Comparison of ENCODE assay signal across 27 cellular contexts in genomic region chr21:42398130-42398394, GRCh38. TPM values are rescaled to one million over a fixed set of nuclear protein-coding genes. Genes with fewer than 3 reads are reported as not detected.
A peak's percentile ranks its signal among the peaks of the same experiment; 100 is the strongest.
DNase-seq lines count a peak whose midpoint lies in the region; ATAC-seq and TF ChIP-seq lines count a peak whose summit lies in the region.
"Had no signal": no experiment of that assay in that cellular context is flagged by ENCODE, and none has a peak within 500 bp of the region (broad histone marks: within the 10 kb centered on the region; RNA-seq: fewer than 3 reads in every experiment).

No MANE protein-coding gene starts in this region.

- no peaks in the 10 kb centered on the region for H3K4me1 ChIP-seq in psoas muscle
- H3K4me1 ChIP-seq: breast epithelium, HAP-1 had no signal

- CTCF ChIA-PET in activated CD4-positive, alpha-beta T cell treated with anti-CD3 and anti-CD28 coated beads for 36 hours (lab: Charles Lee): interaction anchor here (1.0 to 7.7 kb wide), 2 partner anchors 25 to 159 kb away, joined by 5 to 56 read pairs; no protein-coding TSS in a partner anchor
- CTCF ChIA-PET in CD4-positive, alpha-beta T cell (lab: Charles Lee): interaction anchor here (1.3 kb wide), 1 partner anchor 17 kb away, joined by 3 read pairs; no protein-coding TSS in a partner anchor

- peaks cover 69% of the 10 kb centered on the region for H3K36me3 Mint-ChIP-seq in activated CD4-positive, alpha-beta T cell treated with anti-CD3 and anti-CD28 coated beads for 36 hours (ENCODE audit: low read depth)
- no peaks in the 10 kb centered on the region for H3K36me3 Mint-ChIP-seq in CD4-positive, alpha-beta T cell (ENCODE audit: low read depth)
- peaks cover 66% of the 10 kb centered on the region for H3K36me3 Mint-ChIP-seq in activated T-helper 17 cell treated with anti-CD3 and anti-CD28 coated beads, Interleukin-2, amount 50 U/mL, for 72 hours (ENCODE audit: low read depth)
- peaks cover 0 to 5% (median 0%) of the 10 kb centered on the region in 3 donors for H3K36me3 Mint-ChIP-seq in naive thymus-derived CD8-positive, alpha-beta T cell
- H3K36me3 Mint-ChIP-seq: type B pancreatic cell had no signal

- peaks cover 78% of the 10 kb centered on the region for H3K4me1 Mint-ChIP-seq in activated CD4-positive, alpha-beta T cell treated with anti-CD3 and anti-CD28 coated beads for 36 hours
- H3K4me1 Mint-ChIP-seq in CD4-positive, alpha-beta T cell (ENCODE audit: low read depth): peaks cover 64% of the 10 kb centered on the region
- H3K4me1 Mint-ChIP-seq in activated T-helper 17 cell treated with anti-CD3 and anti-CD28 coated beads, Interleukin-2, amount 50 U/mL, for 72 hours: peaks cover 59% of the 10 kb centered on the region
- H3K4me1 Mint-ChIP-seq in naive thymus-derived CD8-positive, alpha-beta T cell: peaks cover 31 to 60% (median 49%) of the 10 kb centered on the region in 4 donors

- POLR2A ChIA-PET in activated CD4-positive, alpha-beta T cell treated with anti-CD3 and anti-CD28 coated beads for 36 hours (lab: Charles Lee): no interaction called here
- POLR2A ChIA-PET in CD4-positive, alpha-beta T cell (lab: Charles Lee): interaction anchor here (1.4 to 1.9 kb wide), 4 partner anchors 11 to 27 kb away, joined by 4 to 15 read pairs (median 5); no protein-coding TSS in a partner anchor
- POLR2A ChIA-PET in naive thymus-derived CD8-positive, alpha-beta T cell (lab: Charles Lee): interaction anchor here (0.6 to 9.4 kb wide), 4 partner anchors 11 to 205 kb away, joined by 3 to 273 read pairs (median 4); no protein-coding TSS in a partner anchor

- intact Hi-C loops in activated CD4-positive, alpha-beta T cell treated with anti-CD3 and anti-CD28 coated beads for 36 hours (cut with DNase I, micrococcal nuclease): no loop called here
- intact Hi-C loops in CD4-positive, alpha-beta T cell (cut with DNase I, micrococcal nuclease): loop anchor here in 1 of 2 experiments (5.0 kb wide), 1 partner anchor 39 kb away; no protein-coding TSS in a partner anchor
- intact Hi-C loops in psoas muscle (cut with DNase I): no loop called here

- no peaks in the 10 kb centered on the region for H3K36me3 ChIP-seq in psoas muscle (ENCODE audit: insufficient read depth in 1 of 2, low read depth in 1 of 2)
- H3K36me3 ChIP-seq: breast epithelium, HAP-1, left ventricle myocardium inferior had no signal

- no peak for ATAC-seq in activated CD4-positive, alpha-beta T cell treated with anti-CD3 and anti-CD28 coated beads for 36 hours
- peak; percentile 35 for ATAC-seq in CD4-positive, alpha-beta T cell (ENCODE audit: poor library complexity)
- ATAC-seq in activated T-helper 17 cell treated with anti-CD3 and anti-CD28 coated beads, Interleukin-2, amount 50 U/mL, for 72 hours (replicated peaks): no peak
- ATAC-seq in naive thymus-derived CD8-positive, alpha-beta T cell: peak; percentile 25 to 62
- ATAC-seq in psoas muscle (no peak), HG02885 (IDR thresholded peaks at IDR 0.05; ENCODE audit: poor library complexity, unreplicated experiment) (no peak)

- H3K27me3 Mint-ChIP-seq in activated CD4-positive, alpha-beta T cell treated with anti-CD3 and anti-CD28 coated beads for 36 hours: no peaks in the 10 kb centered on the region
- no peaks in the 10 kb centered on the region for H3K27me3 Mint-ChIP-seq in CD4-positive, alpha-beta T cell
- no peaks in the 10 kb centered on the region for H3K27me3 Mint-ChIP-seq in activated T-helper 17 cell treated with anti-CD3 and anti-CD28 coated beads, Interleukin-2, amount 50 U/mL, for 72 hours
- H3K27me3 Mint-ChIP-seq in naive thymus-derived CD8-positive, alpha-beta T cell: no peaks in the 10 kb centered on the region
- H3K27me3 Mint-ChIP-seq: type B pancreatic cell had no signal

- peak overlapping the region; percentile 37 for H3K27ac ChIP-seq in CD4-positive, alpha-beta T cell (ENCODE audit: low read depth, low read length)
- H3K27ac ChIP-seq in psoas muscle: no peak overlapping the region
- H3K27ac ChIP-seq: breast epithelium, epithelial cell of prostate, left ventricle myocardium inferior had no signal

- TF ChIP-seq CTCF in CD4-positive, alpha-beta T cell (IDR thresholded peaks at IDR 0.05): no peak
- TF ChIP-seq CTCF in psoas muscle (IDR thresholded peaks at IDR 0.05): no peak

- H3K27me3 ChIP-seq in CD4-positive, alpha-beta T cell (ENCODE audit: control insufficient read depth, insufficient read depth, low read length): no peaks in the 10 kb centered on the region
- peaks cover 0 to 4% (median 1%) of the 10 kb centered on the region in 3 donors for H3K27me3 ChIP-seq in psoas muscle (ENCODE audit: insufficient read depth in 3 of 3, low read length in 2 of 3)
- H3K27me3 ChIP-seq: breast epithelium had no signal

- peak overlapping the region; percentile 68 for H3K27ac Mint-ChIP-seq in activated CD4-positive, alpha-beta T cell treated with anti-CD3 and anti-CD28 coated beads for 36 hours
- H3K27ac Mint-ChIP-seq in CD4-positive, alpha-beta T cell: peak overlapping the region; percentile 69
- peak overlapping the region; percentile 17 for H3K27ac Mint-ChIP-seq in activated T-helper 17 cell treated with anti-CD3 and anti-CD28 coated beads, Interleukin-2, amount 50 U/mL, for 72 hours
- H3K27ac Mint-ChIP-seq in naive thymus-derived CD8-positive, alpha-beta T cell: peak overlapping the region; percentile 45 to 92 (median 70)
- H3K27ac Mint-ChIP-seq: type B pancreatic cell had no signal

- peaks cover 9% of the 10 kb centered on the region for H3K9me3 Mint-ChIP-seq in activated CD4-positive, alpha-beta T cell treated with anti-CD3 and anti-CD28 coated beads for 36 hours (ENCODE audit: low read depth)
- peaks cover 7% of the 10 kb centered on the region for H3K9me3 Mint-ChIP-seq in CD4-positive, alpha-beta T cell
- peaks cover 7% of the 10 kb centered on the region for H3K9me3 Mint-ChIP-seq in activated T-helper 17 cell treated with anti-CD3 and anti-CD28 coated beads, Interleukin-2, amount 50 U/mL, for 72 hours
- H3K9me3 Mint-ChIP-seq in naive thymus-derived CD8-positive, alpha-beta T cell: peaks cover 0 to 9% (median 6%) of the 10 kb centered on the region in 9 donors
- H3K9me3 Mint-ChIP-seq: type B pancreatic cell had no signal

- H3K9me3 ChIP-seq in CD4-positive, alpha-beta T cell (ENCODE audit: control insufficient read depth, low read length): peaks cover 8% of the 10 kb centered on the region
- H3K9me3 ChIP-seq in psoas muscle: peaks cover 5% of the 10 kb centered on the region
- H3K9me3 ChIP-seq: breast epithelium, HAP-1 had no signal

- no peak overlapping the region for H3K4me3 ChIP-seq in psoas muscle
- H3K4me3 ChIP-seq: breast epithelium, HAP-1, left ventricle myocardium inferior had no signal

- WGBS in psoas muscle, 3 donors: 82 to 89% (median 85%) methylated on average over 5 of the region's 5 CpGs

- no peak for DNase-seq in activated CD4-positive, alpha-beta T cell treated with anti-CD3 and anti-CD28 coated beads for 36 hours
- no peak for DNase-seq in activated CD4-positive, alpha-beta T cell treated with anti-CD3 and anti-CD28 coated beads for 4 hours
- no peak for DNase-seq in CD4-positive, alpha-beta T cell
- DNase-seq in naive thymus-derived CD8-positive, alpha-beta T cell: peak in 2 of 10 donors; percentile 22 to 37
- DNase-seq in activated effector memory CD4-positive, alpha-beta T cell treated with anti-CD3 and anti-CD28 coated beads, Interleukin-2, amount 50 U/mL, for 16 hours: no peak
- no peak for DNase-seq in psoas muscle
- DNase-seq: activated gamma-delta T cell treated with Interleukin-2 at 50 U/mL for 16 hours, DMS79, GF-D8, islet precursor cell, left ventricle myocardium inferior, MM.1S, RPMI8226, small intestine had no signal

- H3K4me3 Mint-ChIP-seq in activated CD4-positive, alpha-beta T cell treated with anti-CD3 and anti-CD28 coated beads for 36 hours: peak overlapping the region; percentile 3
- H3K4me3 Mint-ChIP-seq in CD4-positive, alpha-beta T cell: peak overlapping the region; percentile 4
- peak overlapping the region; percentile 85 for H3K4me3 Mint-ChIP-seq in activated T-helper 17 cell treated with anti-CD3 and anti-CD28 coated beads, Interleukin-2, amount 50 U/mL, for 72 hours
- peak overlapping the region in 7 of 10 donors; percentile 5 to 70 (median 35) for H3K4me3 Mint-ChIP-seq in naive thymus-derived CD8-positive, alpha-beta T cell
- H3K4me3 Mint-ChIP-seq: type B pancreatic cell had no signal

RNA-seq across cellular contexts. Expression of gene TMPRSS3, which starts 2.2 kb away (rescaled TPM):
- total RNA-seq in activated CD4-positive, alpha-beta T cell treated with anti-CD3 and anti-CD28 coated beads for 36 hours: 100 to 1,000 TPM in 1 of 2 experiments, 10 to 100 TPM in 1; 99.1 to 113 TPM
- 1 to 10 TPM; 1.5 TPM for total RNA-seq in CD4-positive, alpha-beta T cell
- 100 to 1,000 TPM in 1 of 2 donors, 10 to 100 TPM in 1; 24.0 to 163 TPM for total RNA-seq in activated T-helper 17 cell treated with anti-CD3 and anti-CD28 coated beads, Interleukin-2, amount 50 U/mL, for 72 hours
- 1 to 10 TPM; 2.2 to 2.9 TPM for total RNA-seq in naive thymus-derived CD8-positive, alpha-beta T cell
- 1 to 10 TPM in 1 of 3 donors, under 1 TPM in 1, not detected in 1; 0.89 to 1.4 TPM for polyA plus RNA-seq in naive thymus-derived CD8-positive, alpha-beta T cell
- under 1 TPM in 1 of 4 donors, not detected in 3; 0.25 TPM for total RNA-seq in psoas muscle
- not detected for polyA plus RNA-seq in psoas muscle
- total RNA-seq: glomerular endothelial cell, HT1080, left ventricle myocardium inferior, mesenteric fat pad had no signal

RNA-seq across cellular contexts. Expression of gene UBASH3A, which starts 5.6 kb away (rescaled TPM):
- 10 to 100 TPM; 37.3 to 39.0 TPM for total RNA-seq in activated CD4-positive, alpha-beta T cell treated with anti-CD3 and anti-CD28 coated beads for 36 hours
- total RNA-seq in CD4-positive, alpha-beta T cell: 10 to 100 TPM; 59.7 to 60.8 TPM
- 10 to 100 TPM; 28.3 to 42.1 TPM for total RNA-seq in activated T-helper 17 cell treated with anti-CD3 and anti-CD28 coated beads, Interleukin-2, amount 50 U/mL, for 72 hours
- total RNA-seq in naive thymus-derived CD8-positive, alpha-beta T cell: 10 to 100 TPM; 91.6 to 99.6 TPM
- 10 to 100 TPM; 32.8 to 75.3 (median 53.9) TPM for polyA plus RNA-seq in naive thymus-derived CD8-positive, alpha-beta T cell
- under 1 TPM in 1 of 4 donors, not detected in 3; 0.21 TPM for total RNA-seq in psoas muscle
- polyA plus RNA-seq in psoas muscle: under 1 TPM in 1 of 3 donors, not detected in 2; 0.06 TPM
- total RNA-seq: glomerular endothelial cell, HT1080, left ventricle myocardium inferior, SK-MEL-5 had no signal

RNA-seq across cellular contexts. Expression of gene TFF1, which starts 31.7 kb away (rescaled TPM):
- not detected for total RNA-seq in activated CD4-positive, alpha-beta T cell treated with anti-CD3 and anti-CD28 coated beads for 36 hours
- total RNA-seq in CD4-positive, alpha-beta T cell: not detected
- total RNA-seq in activated T-helper 17 cell treated with anti-CD3 and anti-CD28 coated beads, Interleukin-2, amount 50 U/mL, for 72 hours: not detected
- total RNA-seq in naive thymus-derived CD8-positive, alpha-beta T cell: not detected
- polyA plus RNA-seq in naive thymus-derived CD8-positive, alpha-beta T cell: not detected
- not detected for total RNA-seq in psoas muscle
- polyA plus RNA-seq in psoas muscle: under 1 TPM in 1 of 3 donors, not detected in 2; 0.16 TPM
- total RNA-seq: glomerular endothelial cell; HT1080; left ventricle myocardium inferior; mesenteric fat pad; omental fat pad; SK-MEL-5; subcutaneous adipose tissue; T-helper 1 cell treated with Interleukin-12 subunit alpha and Interleukin-12 subunit beta and Interleukin-4 antibody, amounts not matched to agents 30 ng/mL and 1 ng/mL, for 36 hours had no signal

RNA-seq across cellular contexts. Expression of gene TFF2, which starts 47.3 kb away (rescaled TPM):
- total RNA-seq in activated CD4-positive, alpha-beta T cell treated with anti-CD3 and anti-CD28 coated beads for 36 hours: not detected
- total RNA-seq in CD4-positive, alpha-beta T cell: not detected
- not detected for total RNA-seq in activated T-helper 17 cell treated with anti-CD3 and anti-CD28 coated beads, Interleukin-2, amount 50 U/mL, for 72 hours
- total RNA-seq in naive thymus-derived CD8-positive, alpha-beta T cell: not detected
- polyA plus RNA-seq in naive thymus-derived CD8-positive, alpha-beta T cell: not detected
- not detected for total RNA-seq in psoas muscle
- not detected for polyA plus RNA-seq in psoas muscle
- total RNA-seq: breast epithelium; glomerular endothelial cell; HT1080; left ventricle myocardium inferior; mesenteric fat pad; omental fat pad; SK-MEL-5; subcutaneous adipose tissue; T-helper 1 cell treated with Interleukin-12 subunit alpha and Interleukin-12 subunit beta and Interleukin-4 antibody, amounts not matched to agents 30 ng/mL and 1 ng/mL, for 36 hours had no signal

Comparison
In these comparisons a context has a peak if more than half of its experiments do, and no peak if none do; other contexts are left out.
1. ATAC-seq: peak in CD4-positive, alpha-beta T cell (single experiment) and naive thymus-derived CD8-positive, alpha-beta T cell (2 of 2); none in activated CD4-positive, alpha-beta T cell treated with anti-CD3 and anti-CD28 coated beads for 36 hours (single experiment), activated T-helper 17 cell treated with anti-CD3 and anti-CD28 coated beads, Interleukin-2, amount 50 U/mL, for 72 hours (single experiment), psoas muscle (0 of 4) and HG02885 (single experiment).
2. H3K27ac Mint-ChIP-seq: peak in every context shown above with its lines; median percentile 70 in naive thymus-derived CD8-positive, alpha-beta T cell; 69 in CD4-positive, alpha-beta T cell; 68 in activated CD4-positive, alpha-beta T cell treated with anti-CD3 and anti-CD28 coated beads for 36 hours; 17 in activated T-helper 17 cell treated with anti-CD3 and anti-CD28 coated beads, Interleukin-2, amount 50 U/mL, for 72 hours.
3. H3K4me3 Mint-ChIP-seq: peak in every context shown above with its lines; median percentile 85 in activated T-helper 17 cell treated with anti-CD3 and anti-CD28 coated beads, Interleukin-2, amount 50 U/mL, for 72 hours; 35 in naive thymus-derived CD8-positive, alpha-beta T cell; 4 in CD4-positive, alpha-beta T cell; 3 in activated CD4-positive, alpha-beta T cell treated with anti-CD3 and anti-CD28 coated beads for 36 hours.
4. RNA of gene TMPRSS3, which starts 2.2 kb away (total RNA-seq): 24.0 to 163 TPM in activated T-helper 17 cell treated with anti-CD3 and anti-CD28 coated beads, Interleukin-2, amount 50 U/mL, for 72 hours and 99.1 to 113 TPM in activated CD4-positive, alpha-beta T cell treated with anti-CD3 and anti-CD28 coated beads for 36 hours; 2.2 to 2.9 TPM in naive thymus-derived CD8-positive, alpha-beta T cell, 1.5 TPM in CD4-positive, alpha-beta T cell and 0.25 TPM in psoas muscle; every median in the first group is over 4 times any median in the second.
5. RNA of gene UBASH3A, which starts 5.6 kb away (total RNA-seq): 91.6 to 99.6 TPM in naive thymus-derived CD8-positive, alpha-beta T cell, 59.7 to 60.8 TPM in CD4-positive, alpha-beta T cell, 28.3 to 42.1 TPM in activated T-helper 17 cell treated with anti-CD3 and anti-CD28 coated beads, Interleukin-2, amount 50 U/mL, for 72 hours and 37.3 to 39.0 TPM in activated CD4-positive, alpha-beta T cell treated with anti-CD3 and anti-CD28 coated beads for 36 hours; 0.21 TPM in psoas muscle; every median in the first group is over 10 times any median in the second.